In the genomic region with DNA sequence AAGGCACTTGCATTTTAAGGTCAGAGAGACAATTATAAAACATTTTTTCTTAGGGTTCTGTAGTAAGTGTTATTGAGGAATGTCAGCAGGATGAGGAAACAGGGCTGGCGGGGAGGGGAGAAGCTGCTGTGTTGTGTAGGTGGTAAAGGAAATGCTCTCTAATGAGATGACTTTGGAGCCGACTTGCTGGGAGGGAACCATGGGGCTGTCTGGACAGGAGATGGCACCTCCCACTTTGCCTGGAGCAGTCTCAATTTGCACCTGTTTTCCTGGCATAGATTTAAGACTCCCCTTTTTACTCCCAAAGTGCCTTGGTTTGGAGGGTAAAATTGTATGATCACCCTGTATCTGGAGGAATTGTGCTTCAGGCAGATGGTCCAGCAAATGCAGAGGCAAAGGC, we compare ENCODE assay signal across 1 cellular context.
TF ChIP-seq lines count a peak whose summit lies in the region.

No MANE protein-coding gene starts in this region.

TF ChIP-seq in GM23338, 12 proteins besides CTCF, POLR2A, EP300 and RAD21 (continued from another document):
- TF ChIP-seq ETS1 (IDR thresholded peaks at IDR 0.05) (no peak), POLR2AphosphoS5 (IDR thresholded peaks at IDR 0.05; ENCODE audit: low read depth) (no peak), ZNF462 (CRISPR knock-in tag; IDR thresholded peaks at IDR 0.05) (no peak), REST (IDR thresholded peaks at IDR 0.05; ENCODE audit: unreplicated experiment) (no peak), ZNF114 (CRISPR knock-in tag; IDR thresholded peaks at IDR 0.05) (no peak), JUNB (IDR thresholded peaks at IDR 0.05; ENCODE audit: unreplicated experiment) (no peak)
TF ChIP-seq in GM23338: peak in this region for 0.
